ENCODE assay signal across 1 cellular context in the genomic region with DNA sequence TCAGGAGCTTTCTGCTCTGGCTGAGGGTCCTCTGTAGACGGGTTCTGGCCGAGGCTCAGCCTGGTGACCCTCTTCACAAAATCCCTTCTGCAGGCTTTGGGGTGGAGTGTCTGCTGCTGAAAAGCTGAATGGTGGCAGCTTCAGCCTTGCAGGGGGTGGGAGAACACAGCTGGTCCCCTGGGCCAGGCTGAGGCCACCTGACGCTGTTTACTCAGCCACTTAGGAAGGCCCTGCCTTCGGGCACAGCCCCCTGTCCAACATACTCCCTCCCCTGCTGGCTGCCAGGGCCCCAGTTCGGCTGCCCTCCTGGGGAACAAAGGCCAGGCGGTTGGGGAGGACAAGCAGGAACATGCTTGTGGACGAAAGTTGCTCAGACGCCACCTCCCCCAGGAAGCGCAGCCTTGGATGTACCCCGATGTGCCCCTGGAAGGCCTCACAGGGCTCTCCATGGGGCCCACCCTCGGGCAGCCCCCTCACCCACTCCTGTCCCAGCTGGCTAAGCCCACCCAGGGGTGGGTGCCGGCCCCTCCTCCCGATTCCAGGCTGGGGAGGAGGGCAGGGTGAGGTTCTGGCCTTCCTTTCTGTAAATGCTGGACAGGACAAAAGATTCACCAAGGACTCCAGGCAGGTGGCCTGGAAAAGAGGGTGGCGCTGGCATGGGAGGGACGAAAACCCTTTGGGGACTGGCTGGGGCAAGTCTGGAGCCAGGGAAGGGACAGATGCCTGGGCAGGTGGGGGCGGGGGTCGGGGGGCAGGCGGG.
A peak's percentile ranks its signal among the peaks of the same experiment; 100 is the strongest.
TF ChIP-seq lines count a peak whose summit lies in the region.

A gene (minus strand): TSS at position 130 of the 760 bp plus-strand sequence. CDS start 271 bp downstream, outside the sequence.

TF ChIP-seq in HepG2, 621 proteins besides CTCF, POLR2A, EP300 and RAD21 (continued from another document and continues in another):
- TF ChIP-seq, protein P1, sequence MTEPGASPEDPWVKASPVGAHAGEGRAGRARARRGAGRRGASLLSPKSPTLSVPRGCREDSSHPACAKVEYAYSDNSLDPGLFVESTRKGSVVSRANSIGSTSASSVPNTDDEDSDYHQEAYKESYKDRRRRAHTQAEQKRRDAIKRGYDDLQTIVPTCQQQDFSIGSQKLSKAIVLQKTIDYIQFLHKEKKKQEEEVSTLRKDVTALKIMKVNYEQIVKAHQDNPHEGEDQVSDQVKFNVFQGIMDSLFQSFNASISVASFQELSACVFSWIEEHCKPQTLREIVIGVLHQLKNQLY (CRISPR knock-in tag; IDR thresholded peaks at IDR 0.05): peak; percentile 52; the same call in 1 of the 2 replicates
- peak; percentile 48; the same call in 1 of the 2 replicates for TF ChIP-seq SOX5 (CRISPR knock-in tag; IDR thresholded peaks at IDR 0.05; ENCODE audit: borderline replicate concordance)
- TF ChIP-seq TAF1 (CRISPR knock-in tag; IDR thresholded peaks at IDR 0.05): peak; percentile 74; the same call in 1 of the 2 replicates
- TF ChIP-seq MED1 (CRISPR knock-in tag; IDR thresholded peaks at IDR 0.05): peak; percentile 67; the same call in 1 of the 2 replicates
- peak; percentile 89 for TF ChIP-seq ZNF746 (CRISPR knock-in tag; IDR thresholded peaks at IDR 0.05)
- TF ChIP-seq NCOA1 (CRISPR knock-in tag; IDR thresholded peaks at IDR 0.05): 0 out of 2 replicates have a peak, but pooled peaks have one; percentile 61
- no peak for TF ChIP-seq NONO (IDR thresholded peaks at IDR 0.05)
- TF ChIP-seq NONO (CRISPR knock-in tag; conservative IDR thresholded peaks at IDR 0.05): peak; percentile 61; the same call in 1 of the 2 replicates
- TF ChIP-seq, protein P2, sequence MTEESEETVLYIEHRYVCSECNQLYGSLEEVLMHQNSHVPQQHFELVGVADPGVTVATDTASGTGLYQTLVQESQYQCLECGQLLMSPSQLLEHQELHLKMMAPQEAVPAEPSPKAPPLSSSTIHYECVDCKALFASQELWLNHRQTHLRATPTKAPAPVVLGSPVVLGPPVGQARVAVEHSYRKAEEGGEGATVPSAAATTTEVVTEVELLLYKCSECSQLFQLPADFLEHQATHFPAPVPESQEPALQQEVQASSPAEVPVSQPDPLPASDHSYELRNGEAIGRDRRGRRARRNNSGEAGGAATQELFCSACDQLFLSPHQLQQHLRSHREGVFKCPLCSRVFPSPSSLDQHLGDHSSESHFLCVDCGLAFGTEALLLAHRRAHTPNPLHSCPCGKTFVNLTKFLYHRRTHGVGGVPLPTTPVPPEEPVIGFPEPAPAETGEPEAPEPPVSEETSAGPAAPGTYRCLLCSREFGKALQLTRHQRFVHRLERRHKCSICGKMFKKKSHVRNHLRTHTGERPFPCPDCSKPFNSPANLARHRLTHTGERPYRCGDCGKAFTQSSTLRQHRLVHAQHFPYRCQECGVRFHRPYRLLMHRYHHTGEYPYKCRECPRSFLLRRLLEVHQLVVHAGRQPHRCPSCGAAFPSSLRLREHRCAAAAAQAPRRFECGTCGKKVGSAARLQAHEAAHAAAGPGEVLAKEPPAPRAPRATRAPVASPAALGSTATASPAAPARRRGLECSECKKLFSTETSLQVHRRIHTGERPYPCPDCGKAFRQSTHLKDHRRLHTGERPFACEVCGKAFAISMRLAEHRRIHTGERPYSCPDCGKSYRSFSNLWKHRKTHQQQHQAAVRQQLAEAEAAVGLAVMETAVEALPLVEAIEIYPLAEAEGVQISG (CRISPR knock-in tag; IDR thresholded peaks at IDR 0.05): peak; percentile 70
- no peak for TF ChIP-seq MED13 (CRISPR knock-in tag; IDR thresholded peaks at IDR 0.05)
- TF ChIP-seq, protein P3, sequence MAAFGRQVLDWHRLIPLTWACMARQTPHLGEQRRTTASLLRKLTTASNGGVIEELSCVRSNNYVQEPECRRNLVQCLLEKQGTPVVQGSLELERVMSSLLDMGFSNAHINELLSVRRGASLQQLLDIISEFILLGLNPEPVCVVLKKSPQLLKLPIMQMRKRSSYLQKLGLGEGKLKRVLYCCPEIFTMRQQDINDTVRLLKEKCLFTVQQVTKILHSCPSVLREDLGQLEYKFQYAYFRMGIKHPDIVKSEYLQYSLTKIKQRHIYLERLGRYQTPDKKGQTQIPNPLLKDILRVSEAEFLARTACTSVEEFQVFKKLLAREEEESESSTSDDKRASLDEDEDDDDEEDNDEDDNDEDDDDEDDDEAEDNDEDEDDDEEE (CRISPR knock-in tag; IDR thresholded peaks at IDR 0.05): 0 out of 2 replicates have a peak, but pooled peaks have one; percentile 60
- peak; percentile 85 for TF ChIP-seq FOXO1 (CRISPR knock-in tag; IDR thresholded peaks at IDR 0.05)
- TF ChIP-seq ZIK1 (CRISPR knock-in tag; IDR thresholded peaks at IDR 0.05; ENCODE audit: borderline replicate concordance, low read depth): peak; percentile 72; the same call in 1 of the 2 replicates
- peak; percentile 91 for TF ChIP-seq POLR2G (IDR thresholded peaks at IDR 0.05; ENCODE audit: low read depth, low read length)
- no peak for TF ChIP-seq ZFP37 (CRISPR knock-in tag; IDR thresholded peaks at IDR 0.05; ENCODE audit: borderline replicate concordance)
- 0 out of 2 replicates have a peak, but pooled peaks have one; percentile 51 for TF ChIP-seq NFE2L1 (CRISPR knock-in tag; IDR thresholded peaks at IDR 0.05; ENCODE audit: borderline replicate concordance)
- TF ChIP-seq ZNF3 (CRISPR knock-in tag; IDR thresholded peaks at IDR 0.05): no peak
- peak; percentile 81; the same call in 1 of the 2 replicates for TF ChIP-seq HOXA3 (CRISPR knock-in tag; IDR thresholded peaks at IDR 0.05)
- no peak for TF ChIP-seq ZEB1 (IDR thresholded peaks at IDR 0.05; ENCODE audit: insufficient replicate concordance, low read depth)
- TF ChIP-seq, protein P4, sequence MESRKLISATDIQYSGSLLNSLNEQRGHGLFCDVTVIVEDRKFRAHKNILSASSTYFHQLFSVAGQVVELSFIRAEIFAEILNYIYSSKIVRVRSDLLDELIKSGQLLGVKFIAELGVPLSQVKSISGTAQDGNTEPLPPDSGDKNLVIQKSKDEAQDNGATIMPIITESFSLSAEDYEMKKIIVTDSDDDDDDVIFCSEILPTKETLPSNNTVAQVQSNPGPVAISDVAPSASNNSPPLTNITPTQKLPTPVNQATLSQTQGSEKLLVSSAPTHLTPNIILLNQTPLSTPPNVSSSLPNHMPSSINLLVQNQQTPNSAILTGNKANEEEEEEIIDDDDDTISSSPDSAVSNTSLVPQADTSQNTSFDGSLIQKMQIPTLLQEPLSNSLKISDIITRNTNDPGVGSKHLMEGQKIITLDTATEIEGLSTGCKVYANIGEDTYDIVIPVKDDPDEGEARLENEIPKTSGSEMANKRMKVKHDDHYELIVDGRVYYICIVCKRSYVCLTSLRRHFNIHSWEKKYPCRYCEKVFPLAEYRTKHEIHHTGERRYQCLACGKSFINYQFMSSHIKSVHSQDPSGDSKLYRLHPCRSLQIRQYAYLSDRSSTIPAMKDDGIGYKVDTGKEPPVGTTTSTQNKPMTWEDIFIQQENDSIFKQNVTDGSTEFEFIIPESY (CRISPR knock-in tag; IDR thresholded peaks at IDR 0.05): peak; percentile 47; the same call in 1 of the 2 replicates
- peak; percentile 77 for TF ChIP-seq SPEN (CRISPR knock-in tag; IDR thresholded peaks at IDR 0.05; ENCODE audit: low read depth)
- peak; percentile 36; the same call in 1 of the 2 replicates for TF ChIP-seq ZNF451 (CRISPR knock-in tag; IDR thresholded peaks at IDR 0.05)
- 0 out of 2 replicates have a peak, but pooled peaks have one; percentile 43 for TF ChIP-seq ZNF775 (CRISPR knock-in tag; IDR thresholded peaks at IDR 0.05; ENCODE audit: borderline replicate concordance)
- TF ChIP-seq, protein P5, sequence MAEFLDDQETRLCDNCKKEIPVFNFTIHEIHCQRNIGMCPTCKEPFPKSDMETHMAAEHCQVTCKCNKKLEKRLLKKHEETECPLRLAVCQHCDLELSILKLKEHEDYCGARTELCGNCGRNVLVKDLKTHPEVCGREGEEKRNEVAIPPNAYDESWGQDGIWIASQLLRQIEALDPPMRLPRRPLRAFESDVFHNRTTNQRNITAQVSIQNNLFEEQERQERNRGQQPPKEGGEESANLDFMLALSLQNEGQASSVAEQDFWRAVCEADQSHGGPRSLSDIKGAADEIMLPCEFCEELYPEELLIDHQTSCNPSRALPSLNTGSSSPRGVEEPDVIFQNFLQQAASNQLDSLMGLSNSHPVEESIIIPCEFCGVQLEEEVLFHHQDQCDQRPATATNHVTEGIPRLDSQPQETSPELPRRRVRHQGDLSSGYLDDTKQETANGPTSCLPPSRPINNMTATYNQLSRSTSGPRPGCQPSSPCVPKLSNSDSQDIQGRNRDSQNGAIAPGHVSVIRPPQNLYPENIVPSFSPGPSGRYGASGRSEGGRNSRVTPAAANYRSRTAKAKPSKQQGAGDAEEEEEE (CRISPR knock-in tag; IDR thresholded peaks at IDR 0.05; ENCODE audit: borderline replicate concordance): peak; percentile 35; the same call in 1 of the 2 replicates
- TF ChIP-seq, protein P6, sequence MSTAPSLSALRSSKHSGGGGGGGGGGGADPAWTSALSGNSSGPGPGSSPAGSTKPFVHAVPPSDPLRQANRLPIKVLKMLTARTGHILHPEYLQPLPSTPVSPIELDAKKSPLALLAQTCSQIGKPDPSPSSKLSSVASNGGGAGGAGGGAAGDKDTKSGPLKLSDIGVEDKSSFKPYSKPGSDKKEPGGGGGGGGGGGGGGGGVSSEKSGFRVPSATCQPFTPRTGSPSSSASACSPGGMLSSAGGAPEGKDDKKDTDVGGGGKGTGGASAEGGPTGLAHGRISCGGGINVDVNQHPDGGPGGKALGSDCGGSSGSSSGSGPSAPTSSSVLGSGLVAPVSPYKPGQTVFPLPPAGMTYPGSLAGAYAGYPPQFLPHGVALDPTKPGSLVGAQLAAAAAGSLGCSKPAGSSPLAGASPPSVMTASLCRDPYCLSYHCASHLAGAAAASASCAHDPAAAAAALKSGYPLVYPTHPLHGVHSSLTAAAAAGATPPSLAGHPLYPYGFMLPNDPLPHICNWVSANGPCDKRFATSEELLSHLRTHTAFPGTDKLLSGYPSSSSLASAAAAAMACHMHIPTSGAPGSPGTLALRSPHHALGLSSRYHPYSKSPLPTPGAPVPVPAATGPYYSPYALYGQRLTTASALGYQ (CRISPR knock-in tag; IDR thresholded peaks at IDR 0.05): no peak
- TF ChIP-seq DR1 (CRISPR knock-in tag; IDR thresholded peaks at IDR 0.05): peak; percentile 86; the same call in 1 of the 2 replicates
- peak; percentile 61; the same call in 1 of the 2 replicates for TF ChIP-seq TSC22D2 (CRISPR knock-in tag; IDR thresholded peaks at IDR 0.05; ENCODE audit: borderline replicate concordance)
- TF ChIP-seq, protein P7, sequence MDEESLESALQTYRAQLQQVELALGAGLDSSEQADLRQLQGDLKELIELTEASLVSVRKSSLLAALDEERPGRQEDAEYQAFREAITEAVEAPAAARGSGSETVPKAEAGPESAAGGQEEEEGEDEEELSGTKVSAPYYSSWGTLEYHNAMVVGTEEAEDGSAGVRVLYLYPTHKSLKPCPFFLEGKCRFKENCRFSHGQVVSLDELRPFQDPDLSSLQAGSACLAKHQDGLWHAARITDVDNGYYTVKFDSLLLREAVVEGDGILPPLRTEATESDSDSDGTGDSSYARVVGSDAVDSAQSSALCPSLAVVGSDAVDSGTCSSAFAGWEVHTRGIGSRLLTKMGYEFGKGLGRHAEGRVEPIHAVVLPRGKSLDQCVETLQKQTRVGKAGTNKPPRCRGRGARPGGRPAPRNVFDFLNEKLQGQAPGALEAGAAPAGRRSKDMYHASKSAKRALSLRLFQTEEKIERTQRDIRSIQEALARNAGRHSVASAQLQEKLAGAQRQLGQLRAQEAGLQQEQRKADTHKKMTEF (CRISPR knock-in tag; IDR thresholded peaks at IDR 0.05): no peak; the same call in 1 of the 2 replicates
- peak; percentile 58; the same call in 1 of the 2 replicates for TF ChIP-seq NCOA2 (CRISPR knock-in tag; IDR thresholded peaks at IDR 0.05)
- TF ChIP-seq ZSCAN9 (CRISPR knock-in tag; IDR thresholded peaks at IDR 0.05; ENCODE audit: borderline replicate concordance): peak; percentile 47; the same call in 1 of the 2 replicates
- TF ChIP-seq HNRNPL (IDR thresholded peaks at IDR 0.05; ENCODE audit: low read depth, low read length): peak; percentile 99
- no peak for TF ChIP-seq NPAS2 (CRISPR knock-in tag; IDR thresholded peaks at IDR 0.05; ENCODE audit: borderline replicate concordance)
- TF ChIP-seq, protein P8, sequence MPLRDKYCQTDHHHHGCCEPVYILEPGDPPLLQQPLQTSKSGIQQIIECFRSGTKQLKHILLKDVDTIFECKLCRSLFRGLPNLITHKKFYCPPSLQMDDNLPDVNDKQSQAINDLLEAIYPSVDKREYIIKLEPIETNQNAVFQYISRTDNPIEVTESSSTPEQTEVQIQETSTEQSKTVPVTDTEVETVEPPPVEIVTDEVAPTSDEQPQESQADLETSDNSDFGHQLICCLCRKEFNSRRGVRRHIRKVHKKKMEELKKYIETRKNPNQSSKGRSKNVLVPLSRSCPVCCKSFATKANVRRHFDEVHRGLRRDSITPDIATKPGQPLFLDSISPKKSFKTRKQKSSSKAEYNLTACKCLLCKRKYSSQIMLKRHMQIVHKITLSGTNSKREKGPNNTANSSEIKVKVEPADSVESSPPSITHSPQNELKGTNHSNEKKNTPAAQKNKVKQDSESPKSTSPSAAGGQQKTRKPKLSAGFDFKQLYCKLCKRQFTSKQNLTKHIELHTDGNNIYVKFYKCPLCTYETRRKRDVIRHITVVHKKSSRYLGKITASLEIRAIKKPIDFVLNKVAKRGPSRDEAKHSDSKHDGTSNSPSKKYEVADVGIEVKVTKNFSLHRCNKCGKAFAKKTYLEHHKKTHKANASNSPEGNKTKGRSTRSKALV (CRISPR knock-in tag; IDR thresholded peaks at IDR 0.05): no peak; the same call in 1 of the 2 replicates
- TF ChIP-seq ZBTB8A (CRISPR knock-in tag; IDR thresholded peaks at IDR 0.05; ENCODE audit: borderline replicate concordance, low read depth): no peak
- TF ChIP-seq, protein P9, sequence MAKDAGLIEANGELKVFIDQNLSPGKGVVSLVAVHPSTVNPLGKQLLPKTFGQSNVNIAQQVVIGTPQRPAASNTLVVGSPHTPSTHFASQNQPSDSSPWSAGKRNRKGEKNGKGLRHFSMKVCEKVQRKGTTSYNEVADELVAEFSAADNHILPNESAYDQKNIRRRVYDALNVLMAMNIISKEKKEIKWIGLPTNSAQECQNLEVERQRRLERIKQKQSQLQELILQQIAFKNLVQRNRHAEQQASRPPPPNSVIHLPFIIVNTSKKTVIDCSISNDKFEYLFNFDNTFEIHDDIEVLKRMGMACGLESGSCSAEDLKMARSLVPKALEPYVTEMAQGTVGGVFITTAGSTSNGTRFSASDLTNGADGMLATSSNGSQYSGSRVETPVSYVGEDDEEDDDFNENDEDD (CRISPR knock-in tag; IDR thresholded peaks at IDR 0.05; ENCODE audit: borderline replicate concordance): peak; percentile 34; the same call in 1 of the 2 replicates
- peak; percentile 44; the same call in 1 of the 2 replicates for TF ChIP-seq CBX5 (CRISPR knock-in tag; IDR thresholded peaks at IDR 0.05; ENCODE audit: borderline replicate concordance)
- TF ChIP-seq ZBTB7B (CRISPR knock-in tag; IDR thresholded peaks at IDR 0.05): peak; percentile 94
- no peak for TF ChIP-seq FOXK2 (IDR thresholded peaks at IDR 0.05)
- TF ChIP-seq TP53 (CRISPR knock-in tag; conservative IDR thresholded peaks at IDR 0.05): peak; percentile 82
